In genomic region chr7:2140216-2140870, GRCh38 we compare ENCODE assay signal across 32 cellular contexts.
DNase-seq lines count a peak whose midpoint lies in the region; ATAC-seq lines count a peak whose summit lies in the region.
"Had no signal": no experiment of that assay in that cellular context is flagged by ENCODE, and none has a peak within 500 bp of the region (broad histone marks: within the 10 kb centered on the region; RNA-seq: fewer than 3 reads in every experiment).

No MANE protein-coding gene starts in this region.

- DNase-seq in Right ventricle myocardium superior (peak; percentile 37), left cardiac atrium (no peak), medulla oblongata (ENCODE audit: extremely low spot score) (peak; percentile 43), NCI-H1694 treated with DMSO at 0.1 percent for 48 hours (lab: John Stamatoyannopoulos, UW) (no peak), pons (ENCODE audit: low spot score) (no peak), NCI-H1436 (lab: John Stamatoyannopoulos, UW) (no peak)
- DNase-seq: activated CD4-positive, alpha-beta T cell treated with anti-CD3 and anti-CD28 coated beads for 4 hours; activated CD8-positive, alpha-beta memory T cell treated with anti-CD3 and anti-CD28 coated beads for 24 hours; activated T-cell treated with anti-CD3 and anti-CD28 coated beads for 4 hours; AML-193; CD8-positive, alpha-beta memory T cell; DMS 273 treated with DMSO at 0.1 percent for 48 hours; EL; foreskin keratinocyte; IMR-90; lower lobe of right lung; natural killer cell; NCI-H146; NCI-H2107; NCI-H345; NCI-H69; Peyer's patch; stimulated activated CD4-positive, alpha-beta T cell treated with anti-CD3 and anti-CD28 coated beads, Interleukin-15, amount 100 ng/mL, for 24 hours; T-helper 9 cell had no signal

- no peak for ATAC-seq in Right ventricle myocardium superior (ENCODE audit: poor library complexity)
- no peak for ATAC-seq in left cardiac atrium
- no peak for ATAC-seq in GM18867 (IDR thresholded peaks at IDR 0.05; ENCODE audit: unreplicated experiment)
- ATAC-seq: esophagus mucosa; foreskin keratinocyte; GM12878; heart right ventricle; lower lobe of right lung; natural killer cell; stimulated activated effector memory CD8-positive, alpha-beta T cell treated with anti-CD3 and anti-CD28 coated beads, Interleukin-12 subunit alpha, Interleukin-12 subunit beta, amount 100 ng/mL, for 72 hours had no signal

- H3K27ac ChIP-seq in angular gyrus (ENCODE audit: low read depth, low read length): peak overlapping the region; percentile 13
- H3K27ac ChIP-seq: A549, foreskin keratinocyte, heart right ventricle, lower lobe of right lung, Peyer's patch, upper lobe of left lung had no signal

- intact Hi-C loops in Right ventricle myocardium superior (cut with DNase I) (no loop called here), left cardiac atrium (cut with DNase I) (no loop called here)

Comparison
In these comparisons a context has a peak if more than half of its experiments do, and no peak if none do; other contexts are left out.
1. DNase-seq: peak in Right ventricle myocardium superior (single experiment) and medulla oblongata (single experiment); none in left cardiac atrium (single experiment), NCI-H1694 treated with DMSO at 0.1 percent for 48 hours (single experiment), pons (single experiment) and NCI-H1436 (single experiment).